13 cellular contexts compared by ENCODE assay signal in the genomic region with DNA sequence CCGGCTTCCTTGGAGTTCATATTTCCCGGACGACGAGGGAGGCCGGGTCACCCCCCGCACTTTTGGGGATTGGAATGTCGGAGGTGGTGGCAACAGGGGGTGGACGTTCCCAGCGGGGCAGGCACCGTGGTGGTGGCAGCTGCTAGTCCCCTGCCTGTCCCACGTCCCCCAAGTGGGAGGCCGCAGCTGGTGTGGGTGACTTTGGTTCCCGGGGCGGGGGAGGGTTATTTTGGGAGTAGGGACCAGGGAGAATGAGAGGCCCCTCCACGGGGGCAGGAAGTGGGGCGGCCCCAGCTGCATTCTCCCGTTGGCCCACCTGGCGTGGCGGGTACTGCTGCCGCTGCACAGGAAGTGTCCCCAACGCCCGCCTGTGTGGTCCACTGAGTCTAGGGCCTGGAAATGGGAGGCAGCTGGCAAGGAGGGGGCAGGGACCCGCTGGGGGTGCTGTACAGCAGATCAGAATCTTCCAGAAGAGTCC. TPM values are rescaled to one million over a fixed set of nuclear protein-coding genes. Genes with fewer than 3 reads are reported as not detected.
A peak's percentile ranks its signal among the peaks of the same experiment; 100 is the strongest.
DNase-seq lines count a peak whose midpoint lies in the region; ATAC-seq and TF ChIP-seq lines count a peak whose summit lies in the region.
"Had no signal": no experiment of that assay in that cellular context is flagged by ENCODE, and none has a peak within 500 bp of the region (broad histone marks: within the 10 kb centered on the region; RNA-seq: fewer than 3 reads in every experiment).

No MANE protein-coding gene starts in this region.

- H2BK5ac ChIP-seq in IMR-90 (ENCODE audit: low read depth, low read length, poor library complexity, severe bottlenecking) (no peak overlapping the region), neuronal stem cell (ENCODE audit: low read length) (peak overlapping the region; percentile 82)

- H3K9ac ChIP-seq in IMR-90 (ENCODE audit: low read depth, low read length) (no peak overlapping the region), neuronal stem cell (ENCODE audit: low read depth, low read length, poor library complexity) (no peak overlapping the region)

- H3K18ac ChIP-seq in IMR-90 (ENCODE audit: low read depth, low read length), result no peak overlapping the region
- H3K18ac ChIP-seq in neuronal stem cell (ENCODE audit: low read length), result peak overlapping the region; percentile 98

- no peak overlapping the region for H2BK15ac ChIP-seq in IMR-90 (ENCODE audit: low read depth, low read length)
- H2BK15ac ChIP-seq in neuronal stem cell (ENCODE audit: low read length), result peak overlapping the region; percentile 98

- no peak overlapping the region for H3K27ac Mint-ChIP-seq in dendritic cell treated with granulocyte-macrophage colony-stimulating factor and Interleukin-4, amounts not matched to agents 40 ng/mL and 50 ng/mL, for 4 days
- H3K27ac Mint-ChIP-seq: activated B cell treated with CpG ODN at 0.5 μM for 24 hours had no signal

- peak overlapping the region; percentile 12 for H2BK12ac ChIP-seq in neuronal stem cell (ENCODE audit: low read length)

- H4K91ac ChIP-seq in IMR-90 (ENCODE audit: insufficient read depth, low read depth, low read length) (no peak overlapping the region), neuronal stem cell (ENCODE audit: low read depth, low read length, poor library complexity) (no peak overlapping the region)

- no peak overlapping the region for H2AK9ac ChIP-seq in IMR-90 (replicated peaks; ENCODE audit: low read depth, low read length, poor library complexity)

- ATAC-seq in IMR-90 (ENCODE audit: low read depth) (no peak), GM18498 (IDR thresholded peaks at IDR 0.05; ENCODE audit: unreplicated experiment) (no peak), GM21576 (IDR thresholded peaks at IDR 0.05; ENCODE audit: unreplicated experiment) (no peak)

- H3K4me3 Mint-ChIP-seq in dendritic cell treated with granulocyte-macrophage colony-stimulating factor and Interleukin-4, amounts not matched to agents 40 ng/mL and 50 ng/mL, for 4 days, result peak overlapping the region; percentile 21
- H3K4me3 Mint-ChIP-seq: activated B cell treated with CpG ODN at 0.5 μM for 24 hours; CD8-positive, alpha-beta memory T cell had no signal

- no peaks in the 10 kb centered on the region for H3K27me3 ChIP-seq in IMR-90 (ENCODE audit: control insufficient read depth, insufficient read depth, low read length)
- no peaks in the 10 kb centered on the region for H3K27me3 ChIP-seq in neuronal stem cell (ENCODE audit: control insufficient read depth in 3 of 3, insufficient read depth in 3 of 3, low read depth in 1 of 3, low read length in 3 of 3)
- H3K27me3 ChIP-seq in A673 (replicated peaks; ENCODE audit: insufficient read depth, low read depth, low read length, poor library complexity), result no peaks in the 10 kb centered on the region

- H3K9me3 ChIP-seq in IMR-90 (ENCODE audit: control insufficient read depth, insufficient read depth, low read length), result no peaks in the 10 kb centered on the region
- peaks cover 0 to 1% of the 10 kb centered on the region in 2 donors for H3K9me3 ChIP-seq in neuronal stem cell (replicated peaks in 1 of 2; ENCODE audit: control insufficient read depth in 2 of 2, insufficient read depth in 1 of 2, low read depth in 1 of 2, low read length in 2 of 2)
- H3K9me3 ChIP-seq in A673 (ENCODE audit: low read depth, low read length, poor library complexity, severe bottlenecking), result no peaks in the 10 kb centered on the region

- DNase-seq in Ammon's horn (ENCODE audit: low spot score), result peak; percentile 74
- no peak for DNase-seq in IMR-90
- no peak for DNase-seq in neuronal stem cell (ENCODE audit: low spot score)
- DNase-seq in A673 (ENCODE audit: low spot score), result no peak
- no peak for DNase-seq in UCSD-AML1 (lab: John Stamatoyannopoulos, UW; ENCODE audit: unreplicated experiment)
- DNase-seq: activated B cell treated with CpG ODN at 0.5 μM for 24 hours; NK-92 treated with Interleukin-12 subunit alpha and Interleukin-12 subunit beta, amount 100 ng/mL, for 24 hours had no signal

- H3K79me1 ChIP-seq in IMR-90 (ENCODE audit: low read depth in 1 of 2, low read length in 2 of 2) (no peaks in the 10 kb centered on the region), neuronal stem cell (ENCODE audit: low read depth, low read length) (no peaks in the 10 kb centered on the region)

- no peaks in the 10 kb centered on the region for H3K36me3 Mint-ChIP-seq in dendritic cell treated with granulocyte-macrophage colony-stimulating factor and Interleukin-4, amounts not matched to agents 40 ng/mL and 50 ng/mL, for 4 days (ENCODE audit: low read depth)

- H2AFZ ChIP-seq in IMR-90 (replicated peaks; ENCODE audit: low read length, poor library complexity) (peak overlapping the region; percentile 86), neuronal stem cell (ENCODE audit: low read length) (peak overlapping the region; percentile 90)

- H4K5ac ChIP-seq in IMR-90 (ENCODE audit: low read depth, low read length), result no peak overlapping the region

- dilution Hi-C loops in IMR-90 (cut with HindIII; ENCODE audit: low sequenced_read_pairs, unreplicated experiment), result no loop called here

- CTCF ChIA-PET in IMR-90 (lab: Yijun Ruan, JAX) (no interaction called here), A673 (lab: Charles Lee) (interaction anchor here (0.5 kb wide), 1 partner anchor 11 kb away, joined by 11 read pairs; no protein-coding TSS in a partner anchor)

- TF ChIP-seq RAD21 in IMR-90 (IDR thresholded peaks at IDR 0.05; ENCODE audit: low read length), result no peak

- no peak overlapping the region for H3K4me2 ChIP-seq in IMR-90 (ENCODE audit: low read depth, low read length)
- no peak overlapping the region for H3K4me2 ChIP-seq in neuronal stem cell (ENCODE audit: insufficient read depth, low read length, poor library complexity, severe bottlenecking)

- peaks cover 4% of the 10 kb centered on the region; the same call in 1 of the 2 replicates for H3K4me1 ChIP-seq in IMR-90 (ENCODE audit: control insufficient read depth, insufficient read depth, low read length)
- H3K4me1 ChIP-seq in neuronal stem cell (ENCODE audit: control insufficient read depth in 2 of 2, insufficient read depth in 1 of 2, low read depth in 1 of 2, low read length in 2 of 2), result peaks cover 12 to 13% of the 10 kb centered on the region in 2 donors
- no peaks in the 10 kb centered on the region for H3K4me1 ChIP-seq in A673 (ENCODE audit: insufficient read depth, low read length, poor library complexity, severe bottlenecking)

- TF ChIP-seq CTCF in IMR-90 (conservative IDR thresholded peaks at IDR 0.05; ENCODE audit: low read depth, low read length) (no peak), A673 (conservative IDR thresholded peaks at IDR 0.05; ENCODE audit: low read depth, low read length) (no peak)

- H4K8ac ChIP-seq in IMR-90 (ENCODE audit: low read depth in 2 of 2, low read length in 2 of 2) (peak overlapping the region in 1 of 2 experiments; percentile 60; a peak in 1 of 4 replicates), neuronal stem cell (ENCODE audit: low read depth, low read length) (no peak overlapping the region)

- no peak for TF ChIP-seq POLR2A in IMR-90 (IDR thresholded peaks at IDR 0.05; ENCODE audit: low read depth, low read length)

- no peak overlapping the region for H2BK120ac ChIP-seq in IMR-90 (ENCODE audit: low read depth, low read length)
- peak overlapping the region; percentile 97 for H2BK120ac ChIP-seq in neuronal stem cell (ENCODE audit: low read depth, low read length)

- H3K14ac ChIP-seq in IMR-90 (replicated peaks; ENCODE audit: low read depth, low read length) (no peak overlapping the region), neuronal stem cell (ENCODE audit: low read length) (peak overlapping the region; percentile 94)

- H3K23ac ChIP-seq in IMR-90 (ENCODE audit: low read depth, low read length) (no peak overlapping the region), neuronal stem cell (ENCODE audit: low read depth, low read length, poor library complexity) (no peak overlapping the region)

- no peaks in the 10 kb centered on the region; the same call in 1 of the 2 replicates for H3K9me1 ChIP-seq in IMR-90 (ENCODE audit: insufficient read depth, low read length)

- H3K4ac ChIP-seq in IMR-90 (ENCODE audit: low read depth, low read length), result no peak overlapping the region
- peak overlapping the region; percentile 2 for H3K4ac ChIP-seq in neuronal stem cell (ENCODE audit: low read length)

- in situ Hi-C loops in IMR-90 (cut with MboI; ENCODE audit: low sequenced_read_pairs), result no loop called here

- H3K4me1 Mint-ChIP-seq in dendritic cell treated with granulocyte-macrophage colony-stimulating factor and Interleukin-4, amounts not matched to agents 40 ng/mL and 50 ng/mL, for 4 days (ENCODE audit: low read depth), result peaks cover 11% of the 10 kb centered on the region

- no peak overlapping the region for H3K4me3 ChIP-seq in IMR-90 (ENCODE audit: insufficient read depth, low read depth, low read length)
- H3K4me3 ChIP-seq in neuronal stem cell (ENCODE audit: low read length in 2 of 2), result no peak overlapping the region
- H3K4me3 ChIP-seq in A673 (ENCODE audit: low read depth, low read length, poor library complexity, severe bottlenecking), result no peak overlapping the region

- H3K56ac ChIP-seq in IMR-90 (ENCODE audit: extremely low read depth, insufficient read depth, low read length), result no peak overlapping the region

- H2AK5ac ChIP-seq in IMR-90 (ENCODE audit: low read depth, low read length), result no peak overlapping the region
- peak overlapping the region; percentile 95 for H2AK5ac ChIP-seq in neuronal stem cell (ENCODE audit: low read depth, low read length)

- peaks cover 13% of the 10 kb centered on the region for H3K27me3 Mint-ChIP-seq in dendritic cell treated with granulocyte-macrophage colony-stimulating factor and Interleukin-4, amounts not matched to agents 40 ng/mL and 50 ng/mL, for 4 days
- H3K27me3 Mint-ChIP-seq: activated B cell treated with CpG ODN at 0.5 μM for 24 hours; CD8-positive, alpha-beta memory T cell had no signal

- POLR2A ChIA-PET in IMR-90 (lab: Charles Lee; ENCODE audit: unreplicated experiment), result no interaction called here
- POLR2A ChIA-PET in A673 (lab: Charles Lee; ENCODE audit: low non-redundant PET), result no interaction called here

- H2BK20ac ChIP-seq in IMR-90 (ENCODE audit: low read depth, low read length), result no peak overlapping the region

- WGBS in IMR-90 (ENCODE audit: extremely low coverage in 2 of 2, insufficient read length in 1 of 2), 2 experiments, result 20% methylated on average over 1 of the region's 23 CpGs; no CpG with 5 or more reads in 1 of the 2 experiments
- no CpG with 5 or more reads among the region's 23 CpGs for WGBS in neuronal stem cell (ENCODE audit: extremely low coverage in 2 of 2, insufficient read length in 2 of 2, insufficient replicate concordance in 1 of 2), 2 donors

- intact Hi-C loops in IMR-90 (cut with micrococcal nuclease), result no loop called here
- intact Hi-C loops in dendritic cell treated with granulocyte-macrophage colony-stimulating factor and Interleukin-4, amounts not matched to agents 40 ng/mL and 50 ng/mL, for 4 days (cut with micrococcal nuclease), result no loop called here
- intact Hi-C loops in A673 (cut with micrococcal nuclease; ENCODE audit: unreplicated experiment), result no loop called here

- BruUV-seq in IMR-90 (replicated peaks; lab: Mats Ljungman, UMichigan) (no TSS peak), A673 (replicated peaks; lab: Mats Ljungman, UMichigan) (no TSS peak)

- H4K20me1 ChIP-seq in IMR-90 (ENCODE audit: insufficient read depth, low read length), result no peaks in the 10 kb centered on the region

- no peak overlapping the region for H3K27ac ChIP-seq in IMR-90 (ENCODE audit: insufficient read depth, low read length)
- H3K27ac ChIP-seq in neuronal stem cell (replicated peaks; ENCODE audit: low read length), result no peak overlapping the region
- no peak overlapping the region for H3K27ac ChIP-seq in A673 (ENCODE audit: low read depth, low read length, poor library complexity, severe bottlenecking)

- H3K36me3 ChIP-seq in IMR-90 (ENCODE audit: control insufficient read depth, insufficient read depth, low read length) (no peaks in the 10 kb centered on the region), neuronal stem cell (replicated peaks in 1 of 2; ENCODE audit: control insufficient read depth in 2 of 2, insufficient read depth in 2 of 2, low read length in 2 of 2) (no peaks in the 10 kb centered on the region), A673 (ENCODE audit: insufficient read depth, low read length, poor library complexity, severe bottlenecking) (no peaks in the 10 kb centered on the region)

- no peaks in the 10 kb centered on the region for H3K9me3 Mint-ChIP-seq in dendritic cell treated with granulocyte-macrophage colony-stimulating factor and Interleukin-4, amounts not matched to agents 40 ng/mL and 50 ng/mL, for 4 days
- H3K9me3 Mint-ChIP-seq: activated B cell treated with CpG ODN at 0.5 μM for 24 hours; CD8-positive, alpha-beta memory T cell had no signal

RNA-seq across cellular contexts. Expression of a gene that starts 11.1 kb away (rescaled TPM):
- total RNA-seq in IMR-90 (2012; rRNA removed) (246 and 289 TPM in 2 replicates), A673 (2021) (30.6 and 39.9 TPM in 2 replicates)
- 147 and 170 TPM in 2 replicates for polyA plus RNA-seq in IMR-90 (2012; rRNA removed)
- 125 and 358 TPM in 2 replicates for polyA plus RNA-seq in IMR-90 (2012; cell fraction: cytosol; rRNA removed)
- 67.4 and 161 TPM in 2 replicates for polyA plus RNA-seq in IMR-90 (2012; cell fraction: nucleus; rRNA removed; ENCODE audit: low replicate concordance)
- 47.6 TPM for polyA plus RNA-seq in neuronal stem cell (2013, experiment 1 of 2)
- 49.5 TPM for polyA plus RNA-seq in neuronal stem cell (2013, experiment 2 of 2)

RNA-seq across cellular contexts. Expression of a gene that starts 24.2 kb away (rescaled TPM):
- not detected in 2 replicates for total RNA-seq in IMR-90 (2012; rRNA removed)
- not detected in 2 replicates for polyA plus RNA-seq in IMR-90 (2012; rRNA removed)
- not detected in 2 replicates for polyA plus RNA-seq in IMR-90 (2012; cell fraction: cytosol; rRNA removed)
- 0.04 and 0.09 TPM in 2 replicates for polyA plus RNA-seq in IMR-90 (2012; cell fraction: nucleus; rRNA removed; ENCODE audit: low replicate concordance)
- polyA plus RNA-seq in neuronal stem cell (2013, experiment 1 of 2), result not detected
- polyA plus RNA-seq in neuronal stem cell (2013, experiment 2 of 2), result not detected
- total RNA-seq in A673 (2021), result not detected in 2 replicates
- total RNA-seq: HT1080, renal cortical epithelial cell had no signal

RNA-seq across cellular contexts. Expression of a gene that starts 30.8 kb away (rescaled TPM):
- total RNA-seq in IMR-90 (2012; rRNA removed), result 57.4 and 70.3 TPM in 2 replicates
- polyA plus RNA-seq in IMR-90 (2012; rRNA removed), result 47.4 and 49.2 TPM in 2 replicates
- 32.5 and 35.1 TPM in 2 replicates for polyA plus RNA-seq in IMR-90 (2012; cell fraction: cytosol; rRNA removed)
- polyA plus RNA-seq in IMR-90 (2012; cell fraction: nucleus; rRNA removed; ENCODE audit: low replicate concordance), result 42.0 and 73.3 TPM in 2 replicates
- polyA plus RNA-seq in neuronal stem cell (2013, experiment 1 of 2), result 49.0 TPM
- polyA plus RNA-seq in neuronal stem cell (2013, experiment 2 of 2), result 51.0 TPM
- 192 and 203 TPM in 2 replicates for total RNA-seq in A673 (2021)

RNA-seq across cellular contexts. Expression of a gene that starts 47.0 kb away (rescaled TPM):
- 0.90 and 1.1 TPM in 2 replicates for total RNA-seq in IMR-90 (2012; rRNA removed)
- 9.2 and 10.9 TPM in 2 replicates for polyA plus RNA-seq in IMR-90 (2012; rRNA removed)
- polyA plus RNA-seq in IMR-90 (2012; cell fraction: cytosol; rRNA removed), result 6.4 and 7.8 TPM in 2 replicates
- polyA plus RNA-seq in IMR-90 (2012; cell fraction: nucleus; rRNA removed; ENCODE audit: low replicate concordance), result 2.4 and 4.9 TPM in 2 replicates
- polyA plus RNA-seq in neuronal stem cell (2013, experiment 1 of 2), result 1.4 TPM
- 1.5 TPM for polyA plus RNA-seq in neuronal stem cell (2013, experiment 2 of 2)
- total RNA-seq in A673 (2021), result 5.6 and 7.0 TPM in 2 replicates
